15 cellular contexts compared by ENCODE assay signal in genomic region chr7:7693881-7694280, GRCh38. TPM values are rescaled to one million over a fixed set of nuclear protein-coding genes. Genes with fewer than 3 reads are reported as not detected.
DNase-seq lines count a peak whose midpoint lies in the region; TF ChIP-seq lines count a peak whose summit lies in the region.
"Had no signal": no experiment of that assay in that cellular context is flagged by ENCODE, and none has a peak within 500 bp of the region (broad histone marks: within the 10 kb centered on the region; RNA-seq: fewer than 3 reads in every experiment).

No MANE protein-coding gene starts in this region.

- DNase-seq in Caki2 (ENCODE audit: low read depth) (peak; percentile 66), LoVo (ENCODE audit: low spot score) (peak; percentile 14), choroid plexus epithelial cell (ENCODE audit: low read depth) (peak; percentile 91), kidney tubule cell (ENCODE audit: low spot score) (peak; percentile 88), NOMO-1 treated with DMSO at 0.1 percent for 48 hours (lab: John Stamatoyannopoulos, UW; ENCODE audit: unreplicated experiment) (no peak)
- no peak for DNase-seq in stimulated activated CD4-positive, alpha-beta T cell treated with anti-CD3 and anti-CD28 coated beads, Interleukin-1b, Interleukin-23, amount 100 ng/mL, for 48 hours
- no peak for DNase-seq in activated CD4-positive, alpha-beta T cell treated with anti-CD3 and anti-CD28 coated beads, Interleukin-2, amount 10 ng/mL, durations not matched to agents 7 days and 5 days
- DNase-seq in activated CD4-positive, alpha-beta T cell treated with anti-CD3 and anti-CD28 coated beads, Interleukin-2, amount 10 ng/mL, durations not matched to agents 24 days and 14 days: no peak
- DNase-seq: activated B cell treated with CpG ODN at 0.5 μM for 24 hours; activated T-cell treated with anti-CD3 and anti-CD28 coated beads, Interleukin-2, amount 50 U/mL, for 4 hours; CD4-positive, alpha-beta memory T cell; stimulated activated CD4-positive, alpha-beta T cell treated with anti-CD3 and anti-CD28 coated beads, Interleukin-2, amount 100 ng/mL, for 24 hours; stimulated activated naive CD4-positive, alpha-beta T cell treated with Interleukin-2 at 50 U/mL for 16 hours had no signal

- CTCF ChIA-PET in activated CD4-positive, alpha-beta T cell treated with anti-CD3 and anti-CD28 coated beads, Interleukin-2, amount 10 ng/mL, durations not matched to agents 7 days and 5 days (lab: Charles Lee): interaction anchor here (2.0 kb wide), 1 partner anchor 12 kb away, joined by 12 read pairs; no protein-coding TSS in a partner anchor

- no peaks in the 10 kb centered on the region for H3K9me3 Mint-ChIP-seq in activated CD4-positive, alpha-beta T cell treated with anti-CD3 and anti-CD28 coated beads, Interleukin-2, amount 10 ng/mL, durations not matched to agents 7 days and 5 days
- H3K9me3 Mint-ChIP-seq in activated CD4-positive, alpha-beta T cell treated with anti-CD3 and anti-CD28 coated beads, Interleukin-2, amount 10 ng/mL, durations not matched to agents 24 days and 14 days: peaks cover 7% of the 10 kb centered on the region
- H3K9me3 Mint-ChIP-seq: neural progenitor cell had no signal

- no peak for TF ChIP-seq CTCF in choroid plexus epithelial cell (conservative IDR thresholded peaks at IDR 0.05; ENCODE audit: low read depth, low read length)

- in situ Hi-C loops in Caki2 (cut with HindIII; ENCODE audit: low pct_unique_long_range_greater_than_20kb, low sequenced_read_pairs): no loop called here

- H3K4me3 ChIP-seq in choroid plexus epithelial cell (ENCODE audit: low read depth, low read length): no peak overlapping the region
- H3K4me3 ChIP-seq: cardiac muscle cell, neural progenitor cell had no signal

- no peak overlapping the region for H3K27ac Mint-ChIP-seq in activated CD4-positive, alpha-beta T cell treated with anti-CD3 and anti-CD28 coated beads, Interleukin-2, amount 10 ng/mL, durations not matched to agents 7 days and 5 days
- no peak overlapping the region for H3K27ac Mint-ChIP-seq in activated CD4-positive, alpha-beta T cell treated with anti-CD3 and anti-CD28 coated beads, Interleukin-2, amount 10 ng/mL, durations not matched to agents 24 days and 14 days
- H3K27ac Mint-ChIP-seq: activated B cell treated with CpG ODN at 0.5 μM for 24 hours, neural progenitor cell had no signal

- peaks cover 3% of the 10 kb centered on the region for H3K36me3 Mint-ChIP-seq in activated CD4-positive, alpha-beta T cell treated with anti-CD3 and anti-CD28 coated beads, Interleukin-2, amount 10 ng/mL, durations not matched to agents 7 days and 5 days (ENCODE audit: low read depth)
- H3K36me3 Mint-ChIP-seq in activated CD4-positive, alpha-beta T cell treated with anti-CD3 and anti-CD28 coated beads, Interleukin-2, amount 10 ng/mL, durations not matched to agents 24 days and 14 days (ENCODE audit: low read depth): peaks cover 15% of the 10 kb centered on the region

- no peaks in the 10 kb centered on the region for H3K27me3 Mint-ChIP-seq in activated CD4-positive, alpha-beta T cell treated with anti-CD3 and anti-CD28 coated beads, Interleukin-2, amount 10 ng/mL, durations not matched to agents 7 days and 5 days
- no peaks in the 10 kb centered on the region for H3K27me3 Mint-ChIP-seq in activated CD4-positive, alpha-beta T cell treated with anti-CD3 and anti-CD28 coated beads, Interleukin-2, amount 10 ng/mL, durations not matched to agents 24 days and 14 days
- H3K27me3 Mint-ChIP-seq: activated B cell treated with CpG ODN at 0.5 μM for 24 hours; CD4-positive, alpha-beta memory T cell had no signal

- H3K4me3 Mint-ChIP-seq in activated CD4-positive, alpha-beta T cell treated with anti-CD3 and anti-CD28 coated beads, Interleukin-2, amount 10 ng/mL, durations not matched to agents 7 days and 5 days: no peak overlapping the region
- no peak overlapping the region for H3K4me3 Mint-ChIP-seq in activated CD4-positive, alpha-beta T cell treated with anti-CD3 and anti-CD28 coated beads, Interleukin-2, amount 10 ng/mL, durations not matched to agents 24 days and 14 days
- H3K4me3 Mint-ChIP-seq: activated B cell treated with CpG ODN at 0.5 μM for 24 hours; activated T-cell treated with anti-CD3 and anti-CD28 coated beads, Interleukin-2, amount 50 U/mL, for 4 hours; CD4-positive, alpha-beta memory T cell; neural progenitor cell had no signal

- intact Hi-C loops in activated CD4-positive, alpha-beta T cell treated with anti-CD3 and anti-CD28 coated beads, Interleukin-2, amount 10 ng/mL, durations not matched to agents 24 days and 14 days (cut with micrococcal nuclease): no loop called here

- H3K4me1 Mint-ChIP-seq in activated CD4-positive, alpha-beta T cell treated with anti-CD3 and anti-CD28 coated beads, Interleukin-2, amount 10 ng/mL, durations not matched to agents 7 days and 5 days: no peaks in the 10 kb centered on the region
- H3K4me1 Mint-ChIP-seq in activated CD4-positive, alpha-beta T cell treated with anti-CD3 and anti-CD28 coated beads, Interleukin-2, amount 10 ng/mL, durations not matched to agents 24 days and 14 days: no peaks in the 10 kb centered on the region

- POLR2A ChIA-PET in activated CD4-positive, alpha-beta T cell treated with anti-CD3 and anti-CD28 coated beads, Interleukin-2, amount 10 ng/mL, durations not matched to agents 7 days and 5 days (lab: Charles Lee): interaction anchor here (0.7 kb wide), 1 partner anchor 39 kb away, joined by 4 read pairs; no protein-coding TSS in a partner anchor

RNA-seq across cellular contexts. Expression of gene RPA3, which starts 24.5 kb away (rescaled TPM):
- 78.6 and 92.9 TPM in 2 replicates for total RNA-seq in Caki2 (2014; rRNA removed; shearing (Covaris generic); ENCODE audit: low replicate concordance)
- total RNA-seq in activated CD4-positive, alpha-beta T cell treated with anti-CD3 and anti-CD28 coated beads, Interleukin-2, amount 10 ng/mL, durations not matched to agents 7 days and 5 days: 10 to 100 TPM; 93.2 to 93.4 TPM
- total RNA-seq in activated CD4-positive, alpha-beta T cell treated with anti-CD3 and anti-CD28 coated beads, Interleukin-2, amount 10 ng/mL, durations not matched to agents 24 days and 14 days: 93.0 and 113 TPM in 2 replicates

RNA-seq across cellular contexts. Expression of gene UMAD1, which starts 53.3 kb away (rescaled TPM):
- 19.9 and 20.9 TPM in 2 replicates for total RNA-seq in Caki2 (2014; rRNA removed; shearing (Covaris generic); ENCODE audit: low replicate concordance)
- 10 to 100 TPM; 16.3 to 16.4 TPM for total RNA-seq in activated CD4-positive, alpha-beta T cell treated with anti-CD3 and anti-CD28 coated beads, Interleukin-2, amount 10 ng/mL, durations not matched to agents 7 days and 5 days
- total RNA-seq in activated CD4-positive, alpha-beta T cell treated with anti-CD3 and anti-CD28 coated beads, Interleukin-2, amount 10 ng/mL, durations not matched to agents 24 days and 14 days: 11.8 and 12.4 TPM in 2 replicates

Comparison
In these comparisons a context has a peak if more than half of its experiments do, and no peak if none do; other contexts are left out.
1. DNase-seq: peak in Caki2 (single experiment), LoVo (single experiment), choroid plexus epithelial cell (single experiment) and kidney tubule cell (single experiment); none in NOMO-1 treated with DMSO at 0.1 percent for 48 hours (single experiment), stimulated activated CD4-positive, alpha-beta T cell treated with anti-CD3 and anti-CD28 coated beads, Interleukin-1b, Interleukin-23, amount 100 ng/mL, for 48 hours (single experiment), activated CD4-positive, alpha-beta T cell treated with anti-CD3 and anti-CD28 coated beads, Interleukin-2, amount 10 ng/mL, durations not matched to agents 7 days and 5 days (single experiment) and activated CD4-positive, alpha-beta T cell treated with anti-CD3 and anti-CD28 coated beads, Interleukin-2, amount 10 ng/mL, durations not matched to agents 24 days and 14 days (single experiment).